Comparison of ENCODE assay signal across 14 cellular contexts in the genomic region with DNA sequence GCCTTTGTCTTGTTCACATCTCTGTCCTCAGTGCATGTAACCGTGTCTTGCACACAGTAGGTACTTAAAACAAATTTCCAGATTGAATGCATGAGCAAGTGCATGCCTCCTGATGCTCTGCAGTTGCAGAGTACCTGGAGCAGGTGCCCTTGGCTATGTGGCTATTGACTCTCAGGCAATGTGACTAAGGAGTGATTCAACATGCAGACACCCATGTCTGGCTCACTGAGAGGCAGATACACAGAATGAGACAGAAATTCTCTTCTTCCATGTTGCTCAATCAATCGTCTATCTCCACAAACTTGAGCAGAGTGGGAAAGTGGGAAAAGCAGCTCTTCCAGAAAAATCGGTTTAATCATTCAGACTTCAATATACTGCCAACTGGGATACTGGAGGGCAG.
A peak's percentile ranks its signal among the peaks of the same experiment; 100 is the strongest.
DNase-seq lines count a peak whose midpoint lies in the region; ATAC-seq, FAIRE-seq and TF ChIP-seq lines count a peak whose summit lies in the region.
"Had no signal": no experiment of that assay in that cellular context is flagged by ENCODE, and none has a peak within 500 bp of the region (broad histone marks: within the 10 kb centered on the region; RNA-seq: fewer than 3 reads in every experiment).

No MANE protein-coding gene starts in this region.

- no peak overlapping the region for H3K4me3 ChIP-seq in bronchial epithelial cell (ENCODE audit: low read depth, low read length)
- H3K4me3 ChIP-seq: GM12878 had no signal

- no peak for TF ChIP-seq CTCF in bronchial epithelial cell (IDR thresholded peaks at IDR 0.05; ENCODE audit: insufficient read depth, low read length, severe bottlenecking)

- peak; percentile 23 for FAIRE-seq in bronchial epithelial cell (lab: Jason Lieb, UNC)
- FAIRE-seq: GM12878, GM18507 had no signal

- no peak for ATAC-seq in GM21723 (IDR thresholded peaks at IDR 0.05; ENCODE audit: unreplicated experiment)
- ATAC-seq: GM12878 had no signal

- H3K27me3 ChIP-seq in bronchial epithelial cell (ENCODE audit: control insufficient read depth, insufficient read depth, low read length): no peaks in the 10 kb centered on the region

- peak; percentile 10 for DNase-seq in DMS53 (lab: John Stamatoyannopoulos, UW)
- DNase-seq in DMS53 treated with DMSO at 0.1 percent for 48 hours (lab: John Stamatoyannopoulos, UW; ENCODE audit: unreplicated experiment): no peak
- peak; percentile 21 for DNase-seq in RKO (ENCODE audit: low spot score)
- DNase-seq in bronchial epithelial cell (ENCODE audit: low read depth): peak; percentile 56
- peak; percentile 60 for DNase-seq in kidney tubule cell (ENCODE audit: low spot score)
- DNase-seq in SW480 (ENCODE audit: low spot score): no peak
- DNase-seq in SW 1271 (lab: John Stamatoyannopoulos, UW): no peak
- DNase-seq: Caco-2; CD8-positive, alpha-beta memory T cell; GOT3; H9 had no signal

- H3K36me3 ChIP-seq in bronchial epithelial cell (ENCODE audit: control insufficient read depth, insufficient read depth, low read length): no peaks in the 10 kb centered on the region

Comparison
In these comparisons a context has a peak if more than half of its experiments do, and no peak if none do; other contexts are left out.
1. DNase-seq: peak in DMS53 (single experiment), RKO (single experiment), bronchial epithelial cell (single experiment) and kidney tubule cell (single experiment); none in DMS53 treated with DMSO at 0.1 percent for 48 hours (single experiment), SW480 (single experiment) and SW 1271 (0 of 2).